In the genomic region with DNA sequence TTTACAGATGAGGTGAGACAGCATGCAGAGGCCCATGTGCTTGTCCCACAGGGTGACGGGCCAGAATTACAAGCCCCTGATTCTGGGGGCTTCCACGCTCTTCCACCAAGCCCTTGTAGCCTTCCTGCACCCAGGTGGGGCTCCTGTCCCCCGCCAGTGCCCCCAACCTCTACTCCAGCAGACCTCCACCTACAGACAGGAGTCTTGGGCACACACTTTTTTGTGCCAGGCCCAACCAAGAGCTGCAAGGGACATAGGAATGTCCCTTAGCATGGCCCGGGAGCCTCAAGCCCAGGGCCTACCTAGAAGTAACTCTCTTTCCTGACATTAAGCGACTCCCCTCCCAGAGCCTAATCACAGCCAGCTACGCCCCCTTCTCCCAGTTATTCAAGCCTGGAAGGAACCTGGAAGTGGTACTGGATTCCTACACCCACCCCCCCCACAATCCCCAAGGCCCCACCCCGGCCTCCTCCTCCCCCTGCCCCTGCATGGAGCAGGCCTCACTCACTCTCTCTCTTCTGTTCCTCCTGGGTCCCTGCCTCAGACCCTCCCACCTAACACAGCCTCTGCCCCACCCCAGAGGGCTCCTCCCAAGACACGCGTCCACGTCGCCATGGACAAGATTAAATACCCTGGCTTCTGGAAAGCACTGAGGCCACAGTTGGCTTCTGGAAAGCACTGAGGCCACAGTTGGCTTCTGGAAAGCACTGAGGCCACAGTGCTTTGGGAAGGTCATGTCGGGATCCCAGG, we compare ENCODE assay signal across 13 cellular contexts. TPM values are rescaled to one million over a fixed set of nuclear protein-coding genes. Genes with fewer than 3 reads are reported as not detected.
A peak's percentile ranks its signal among the peaks of the same experiment; 100 is the strongest.
DNase-seq lines count a peak whose midpoint lies in the region; ATAC-seq and TF ChIP-seq lines count a peak whose summit lies in the region.
"Had no signal": no experiment of that assay in that cellular context is flagged by ENCODE, and none has a peak within 500 bp of the region (broad histone marks: within the 10 kb centered on the region; RNA-seq: fewer than 3 reads in every experiment).

No MANE protein-coding gene starts in this region.

- DNase-seq in ascending aorta (ENCODE audit: low spot score in 2 of 2) (no peak), glutamatergic neuron (peak; percentile 4), nephron progenitor cell (no peak), upper lobe of right lung (peak; percentile 44), CD1c-positive myeloid dendritic cell (ENCODE audit: extremely low spot score) (no peak)
- DNase-seq in activated naive CD4-positive, alpha-beta T cell treated with anti-CD3 and anti-CD28 coated beads for 36 hours = no peak
- DNase-seq: NCI-H1930, NCI-H69 had no signal

- H3K36me3 Mint-ChIP-seq in glutamatergic neuron (ENCODE audit: unreplicated experiment) (peaks cover 24% of the 10 kb centered on the region), nephron progenitor cell (ENCODE audit: low read depth) (peaks cover 9% of the 10 kb centered on the region)
- no peaks in the 10 kb centered on the region for H3K36me3 Mint-ChIP-seq in activated naive CD4-positive, alpha-beta T cell treated with anti-CD3 and anti-CD28 coated beads for 36 hours (ENCODE audit: low read depth)

- intact Hi-C loops in ascending aorta (cut with DNase I) = loop anchor here (2.0 to 5.0 kb wide), 2 partner anchors 30 to 47 kb away; partner anchors contain the start of gene ADAMTS2
- intact Hi-C loops in upper lobe of right lung (cut with DNase I) = no loop called here
- intact Hi-C loops in activated naive CD4-positive, alpha-beta T cell treated with anti-CD3 and anti-CD28 coated beads for 36 hours (cut with micrococcal nuclease) = no loop called here

- H3K27ac ChIP-seq in ascending aorta (peak overlapping the region; percentile 63 to 75), upper lobe of right lung (peak overlapping the region; percentile 63)
- H3K27ac ChIP-seq: HL-60, parathyroid adenoma had no signal

- TF ChIP-seq CTCF in ascending aorta (IDR thresholded peaks at IDR 0.05) (no peak), glutamatergic neuron (IDR thresholded peaks at IDR 0.05; ENCODE audit: partially characterized antibody, unreplicated experiment) (no peak), nephron progenitor cell (IDR thresholded peaks at IDR 0.05) (no peak), upper lobe of right lung (IDR thresholded peaks at IDR 0.05) (no peak)

- H3K9me3 ChIP-seq in ascending aorta = no peaks in the 10 kb centered on the region
- H3K9me3 ChIP-seq in upper lobe of right lung = no peaks in the 10 kb centered on the region
- H3K9me3 ChIP-seq: body of pancreas had no signal

- H3K4me3 ChIP-seq in ascending aorta = peak overlapping the region; percentile 14 to 45
- H3K4me3 ChIP-seq in upper lobe of right lung = no peak overlapping the region
- H3K4me3 ChIP-seq: body of pancreas had no signal

- peaks cover 4 to 6% of the 10 kb centered on the region in 2 donors for H3K4me1 ChIP-seq in ascending aorta
- H3K4me1 ChIP-seq in upper lobe of right lung = peaks cover 16% of the 10 kb centered on the region
- H3K4me1 ChIP-seq: body of pancreas, parathyroid adenoma had no signal

- ATAC-seq in upper lobe of right lung = no peak
- ATAC-seq in GM18520 (IDR thresholded peaks at IDR 0.05; ENCODE audit: unreplicated experiment) = no peak

- H3K4me3 Mint-ChIP-seq in glutamatergic neuron (ENCODE audit: unreplicated experiment) (no peak overlapping the region), nephron progenitor cell (no peak overlapping the region)
- no peak overlapping the region for H3K4me3 Mint-ChIP-seq in activated naive CD4-positive, alpha-beta T cell treated with anti-CD3 and anti-CD28 coated beads for 36 hours
- H3K4me3 Mint-ChIP-seq: T-helper 2 cell treated with Interferon-gamma antibody and Interleukin-4, amounts not matched to agents 5 μg/mL and 100 μg/mL, for 36 hours had no signal

- H3K36me3 ChIP-seq in ascending aorta (no peaks in the 10 kb centered on the region), upper lobe of right lung (no peaks in the 10 kb centered on the region)

- H3K27me3 ChIP-seq in ascending aorta (no peaks in the 10 kb centered on the region), upper lobe of right lung (no peaks in the 10 kb centered on the region)
- H3K27me3 ChIP-seq: body of pancreas had no signal

- H3K27me3 Mint-ChIP-seq in glutamatergic neuron (ENCODE audit: unreplicated experiment) (peaks cover 16% of the 10 kb centered on the region), nephron progenitor cell (ENCODE audit: low read depth, poor library complexity) (no peaks in the 10 kb centered on the region)
- peaks cover 2% of the 10 kb centered on the region for H3K27me3 Mint-ChIP-seq in activated naive CD4-positive, alpha-beta T cell treated with anti-CD3 and anti-CD28 coated beads for 36 hours (ENCODE audit: low read depth)

- H3K4me1 Mint-ChIP-seq in glutamatergic neuron (ENCODE audit: low read depth, unreplicated experiment) (peaks cover 28% of the 10 kb centered on the region), nephron progenitor cell (peaks cover 75% of the 10 kb centered on the region)
- no peaks in the 10 kb centered on the region for H3K4me1 Mint-ChIP-seq in activated naive CD4-positive, alpha-beta T cell treated with anti-CD3 and anti-CD28 coated beads for 36 hours (ENCODE audit: low read depth)

- CTCF ChIA-PET in activated naive CD4-positive, alpha-beta T cell treated with anti-CD3 and anti-CD28 coated beads for 36 hours (lab: Charles Lee) = no interaction called here

- peak overlapping the region; percentile 4 for H3K27ac Mint-ChIP-seq in glutamatergic neuron (ENCODE audit: unreplicated experiment)
- H3K27ac Mint-ChIP-seq in nephron progenitor cell = peak overlapping the region; percentile 96
- H3K27ac Mint-ChIP-seq in activated naive CD4-positive, alpha-beta T cell treated with anti-CD3 and anti-CD28 coated beads for 36 hours = no peak overlapping the region
- H3K27ac Mint-ChIP-seq: T-helper 2 cell treated with Interferon-gamma antibody and Interleukin-4, amounts not matched to agents 5 μg/mL and 100 μg/mL, for 36 hours had no signal

- peaks cover 26% of the 10 kb centered on the region for H3K9me3 Mint-ChIP-seq in glutamatergic neuron (ENCODE audit: unreplicated experiment)
- peaks cover 20% of the 10 kb centered on the region for H3K9me3 Mint-ChIP-seq in nephron progenitor cell
- peaks cover 2% of the 10 kb centered on the region for H3K9me3 Mint-ChIP-seq in activated naive CD4-positive, alpha-beta T cell treated with anti-CD3 and anti-CD28 coated beads for 36 hours
- H3K9me3 Mint-ChIP-seq: T-helper 2 cell treated with Interferon-gamma antibody and Interleukin-4, amounts not matched to agents 5 μg/mL and 100 μg/mL, for 36 hours had no signal

RNA-seq across cellular contexts. Expression of gene ADAMTS2, which starts 30.5 kb away (rescaled TPM):
- total RNA-seq in ascending aorta = 51.0 TPM
- total RNA-seq in glutamatergic neuron (ENCODE audit: unreplicated experiment) = 23.5 TPM
- total RNA-seq in upper lobe of right lung = 16.4 TPM
- not detected for total RNA-seq in activated naive CD4-positive, alpha-beta T cell treated with anti-CD3 and anti-CD28 coated beads for 36 hours

Comparison
In these comparisons a context has a peak if more than half of its experiments do, and no peak if none do; other contexts are left out.
1. DNase-seq: peak in glutamatergic neuron (single experiment) and upper lobe of right lung (single experiment); none in ascending aorta (0 of 2), nephron progenitor cell (single experiment), CD1c-positive myeloid dendritic cell (single experiment) and activated naive CD4-positive, alpha-beta T cell treated with anti-CD3 and anti-CD28 coated beads for 36 hours (single experiment).
2. RNA of gene ADAMTS2, which starts 30.5 kb away (total RNA-seq): 51.0 TPM in ascending aorta (single experiment), 23.5 TPM in glutamatergic neuron (single experiment) and 16.4 TPM in upper lobe of right lung (single experiment); not detected in activated naive CD4-positive, alpha-beta T cell treated with anti-CD3 and anti-CD28 coated beads for 36 hours; every median in the first group is over 10 times any median in the second.